In genomic region chr17:8220783-8221662, GRCh38 we compare ENCODE assay signal across 8 cellular contexts. TPM values are rescaled to one million over a fixed set of nuclear protein-coding genes. Genes with fewer than 3 reads are reported as not detected.
A peak's percentile ranks its signal among the peaks of the same experiment; 100 is the strongest.
DNase-seq lines count a peak whose midpoint lies in the region; ATAC-seq and TF ChIP-seq lines count a peak whose summit lies in the region.

No MANE protein-coding gene starts in this region.

- peak overlapping the region; percentile 99 for H3K27ac Mint-ChIP-seq in activated naive CD8-positive, alpha-beta T cell treated with anti-CD3 and anti-CD28 coated beads, Interleukin-2, amount 50 U/mL, for 24 hours

- no peaks in the 10 kb centered on the region for H3K36me3 ChIP-seq in cardiac muscle cell
- no peaks in the 10 kb centered on the region for H3K36me3 ChIP-seq in ovary
- no peaks in the 10 kb centered on the region for H3K36me3 ChIP-seq in testis (ENCODE audit: low read depth, missing control alignments)

- H3K27me3 ChIP-seq in cardiac muscle cell (no peaks in the 10 kb centered on the region), ovary (no peaks in the 10 kb centered on the region), testis (no peaks in the 10 kb centered on the region)

- H3K4me1 Mint-ChIP-seq in activated naive CD8-positive, alpha-beta T cell treated with anti-CD3 and anti-CD28 coated beads, Interleukin-2, amount 50 U/mL, for 24 hours, result peaks cover 47% of the 10 kb centered on the region

- peaks cover 17% of the 10 kb centered on the region for H3K27me3 Mint-ChIP-seq in activated naive CD8-positive, alpha-beta T cell treated with anti-CD3 and anti-CD28 coated beads, Interleukin-2, amount 50 U/mL, for 24 hours

- peaks cover 15% of the 10 kb centered on the region for H3K36me3 Mint-ChIP-seq in activated naive CD8-positive, alpha-beta T cell treated with anti-CD3 and anti-CD28 coated beads, Interleukin-2, amount 50 U/mL, for 24 hours (ENCODE audit: low read depth)

- no peak for TF ChIP-seq CTCF in cardiac muscle cell (IDR thresholded peaks at IDR 0.05; ENCODE audit: low read depth, low read length)
- peak in 1 of 3 donors; percentile 12 for TF ChIP-seq CTCF in ovary (IDR thresholded peaks at IDR 0.05)
- TF ChIP-seq CTCF in testis (IDR thresholded peaks at IDR 0.05), result peak in 1 of 3 experiments; percentile 6

- TF ChIP-seq POLR2A in ovary (IDR thresholded peaks at IDR 0.05) (peak; percentile 11), testis (IDR thresholded peaks at IDR 0.05) (no peak)

- H3K4me3 Mint-ChIP-seq in activated naive CD8-positive, alpha-beta T cell treated with anti-CD3 and anti-CD28 coated beads, Interleukin-2, amount 50 U/mL, for 24 hours, result peak overlapping the region; percentile 97

- H3K9me3 Mint-ChIP-seq in activated naive CD8-positive, alpha-beta T cell treated with anti-CD3 and anti-CD28 coated beads, Interleukin-2, amount 50 U/mL, for 24 hours, result no peaks in the 10 kb centered on the region

- peak; percentile 31 for TF ChIP-seq EP300 in ovary (IDR thresholded peaks at IDR 0.05)

- intact Hi-C loops in ovary (cut with DNase I), result loop anchor here in 3 of 4 donors (5.0 to 10.0 kb wide), 3 partner anchors 34 to 99 kb away; partner anchors contain the start of gene HES7 (in 2 of the 3)
- intact Hi-C loops in testis (cut with DNase I; ENCODE audit: low total_unique reads), result loop anchor here (5.0 kb wide), 1 partner anchor 34 kb away; no protein-coding TSS in a partner anchor

- peak overlapping the region; percentile 87 for H3K27ac ChIP-seq in cardiac muscle cell
- peak overlapping the region; percentile 96 for H3K27ac ChIP-seq in ovary
- H3K27ac ChIP-seq in testis, result peak overlapping the region; percentile 99

- H3K9me3 ChIP-seq in cardiac muscle cell (ENCODE audit: low read depth), result no peaks in the 10 kb centered on the region
- H3K9me3 ChIP-seq in ovary, result no peaks in the 10 kb centered on the region
- no peaks in the 10 kb centered on the region for H3K9me3 ChIP-seq in testis

- H3K4me1 ChIP-seq in cardiac muscle cell (ENCODE audit: low read depth) (no peaks in the 10 kb centered on the region), ovary (ENCODE audit: insufficient read depth) (peaks cover 2% of the 10 kb centered on the region), testis (peaks cover 10% of the 10 kb centered on the region)

- DNase-seq in NCI-H1436 (lab: John Stamatoyannopoulos, UW), result peak; percentile 89
- peak; percentile 78 for DNase-seq in T follicular helper cell (ENCODE audit: low read depth)
- DNase-seq in activated naive CD8-positive, alpha-beta T cell treated with anti-CD3 and anti-CD28 coated beads, Interleukin-2, amount 50 U/mL, for 24 hours, result peak; percentile 91
- DNase-seq in cardiac muscle cell (ENCODE audit: low read depth in 1 of 2, low spot score in 1 of 2), result peak; percentile 86 to 92
- peak; percentile 92 to 96 (median 93) for DNase-seq in ovary
- DNase-seq in testis, result peak; percentile 95
- DNase-seq in 8988T, result no peak

- peak; percentile 25 for ATAC-seq in GM18511 (IDR thresholded peaks at IDR 0.05; ENCODE audit: unreplicated experiment)
- peak; percentile 18 for ATAC-seq in activated naive CD8-positive, alpha-beta T cell treated with anti-CD3 and anti-CD28 coated beads, Interleukin-2, amount 50 U/mL, for 24 hours

- H3K4me3 ChIP-seq in cardiac muscle cell, result peak overlapping the region; percentile 61
- H3K4me3 ChIP-seq in ovary, result peak overlapping the region; percentile 69
- H3K4me3 ChIP-seq in testis, result peak overlapping the region; percentile 74 to 86

- 0% methylated on average over 45 of the region's 45 CpGs for WGBS in ovary, 3 donors
- WGBS in testis, 2 donors, result 0 to 1% methylated on average over 45 of the region's 45 CpGs

RNA-seq across cellular contexts. Expression of gene AURKB, which starts 10.6 kb away (rescaled TPM):
- 15.1 and 77.7 TPM in 2 replicates for total RNA-seq in cardiac muscle cell
- polyA plus RNA-seq in cardiac muscle cell, result 17.8 and 133 TPM in 2 replicates
- total RNA-seq in ovary, result 1 to 10 TPM in 2 of 7 donors, under 1 TPM in 2, not detected in 3; 0.80 to 1.7 (median 1.1) TPM
- 1 to 10 TPM in 1 of 2 donors, under 1 TPM in 1; 0.68 to 1.5 TPM for polyA plus RNA-seq in ovary
- total RNA-seq in testis, result 1 to 10 TPM; 2.4 to 3.7 TPM
- 3.2 TPM for polyA plus RNA-seq in testis (ENCODE audit: insufficient read depth, low read depth, low replicate concordance)

RNA-seq across cellular contexts. Expression of gene CTC1, which starts 26.8 kb away (rescaled TPM):
- total RNA-seq in cardiac muscle cell (7.4 and 15.6 TPM in 2 replicates), ovary (10 to 100 TPM; 28.3 to 60.0 (median 48.7) TPM), testis (10 to 100 TPM; 30.3 to 40.0 TPM)
- polyA plus RNA-seq in cardiac muscle cell (17.1 and 23.0 TPM in 2 replicates), ovary (10 to 100 TPM; 18.4 to 33.4 TPM), testis (ENCODE audit: insufficient read depth, low read depth, low replicate concordance) (22.8 TPM)

RNA-seq across cellular contexts. Expression of gene PFAS, which starts 28.1 kb away (rescaled TPM):
- total RNA-seq in cardiac muscle cell (49.9 and 62.5 TPM in 2 replicates), ovary (10 to 100 TPM in 6 of 7 donors, 1 to 10 TPM in 1; 6.6 to 69.9 (median 35.3) TPM), testis (10 to 100 TPM; 33.3 to 40.5 TPM)
- polyA plus RNA-seq in cardiac muscle cell (48.2 and 62.0 TPM in 2 replicates), ovary (10 to 100 TPM in 1 of 2 donors, 1 to 10 TPM in 1; 8.4 to 11.0 TPM), testis (ENCODE audit: insufficient read depth, low read depth, low replicate concordance) (17.6 TPM)

RNA-seq across cellular contexts. Expression of gene BORCS6, which starts 31.0 kb away (rescaled TPM):
- total RNA-seq in cardiac muscle cell, result 19.7 and 26.4 TPM in 2 replicates
- 13.2 and 13.7 TPM in 2 replicates for polyA plus RNA-seq in cardiac muscle cell
- 1 to 10 TPM; 5.5 to 7.2 (median 6.7) TPM for total RNA-seq in ovary
- 1 to 10 TPM; 1.3 to 7.2 TPM for polyA plus RNA-seq in ovary
- total RNA-seq in testis, result 10 to 100 TPM in 1 of 2 donors, 1 to 10 TPM in 1; 8.7 to 10.4 TPM
- polyA plus RNA-seq in testis (ENCODE audit: insufficient read depth, low read depth, low replicate concordance), result 8.5 TPM

RNA-seq across cellular contexts. Expression of gene TMEM107, which starts 44.8 kb away (rescaled TPM):
- total RNA-seq in cardiac muscle cell (39.8 and 40.7 TPM in 2 replicates), ovary (10 to 100 TPM in 5 of 7 donors, 1 to 10 TPM in 2; 7.5 to 57.6 (median 16.1) TPM), testis (10 to 100 TPM; 17.2 to 23.2 TPM)
- polyA plus RNA-seq in cardiac muscle cell (54.6 and 62.4 TPM in 2 replicates), ovary (10 to 100 TPM in 1 of 2 donors, 1 to 10 TPM in 1; 8.2 to 10.3 TPM), testis (ENCODE audit: insufficient read depth, low read depth, low replicate concordance) (31.8 TPM)
